9 cellular contexts compared by ENCODE assay signal in the genomic region with DNA sequence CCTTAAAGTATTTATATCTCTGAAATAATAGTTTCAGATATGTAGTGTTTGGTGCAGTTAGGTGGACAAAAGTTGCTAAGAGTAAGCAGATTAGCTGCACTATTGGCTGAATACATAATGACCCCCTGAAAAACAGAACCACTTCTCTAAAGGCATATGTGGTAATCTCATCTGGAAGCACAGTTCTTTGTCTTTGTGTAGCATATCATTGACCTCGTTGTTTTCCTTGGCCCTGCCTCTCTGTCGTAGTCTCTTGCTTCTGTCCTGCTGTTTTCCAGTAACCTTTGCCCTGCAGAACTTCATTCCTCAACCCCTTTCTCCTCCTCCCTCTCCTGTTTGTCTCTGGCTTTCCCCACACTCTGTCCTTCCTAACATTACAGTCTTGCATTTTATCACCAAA. TPM values are rescaled to one million over a fixed set of nuclear protein-coding genes. Genes with fewer than 3 reads are reported as not detected.
DNase-seq lines count a peak whose midpoint lies in the region; ATAC-seq, FAIRE-seq and TF ChIP-seq lines count a peak whose summit lies in the region.
"Had no signal": no experiment of that assay in that cellular context is flagged by ENCODE, and none has a peak within 500 bp of the region (broad histone marks: within the 10 kb centered on the region; RNA-seq: fewer than 3 reads in every experiment).

No MANE protein-coding gene starts in this region.

- no peaks in the 10 kb centered on the region for H3K9me3 ChIP-seq in Caco-2
- no peaks in the 10 kb centered on the region for H3K9me3 ChIP-seq in HAP-1

- DNase-seq in Caco-2 (peak; percentile 65 to 68), HAP-1 (ENCODE audit: low spot score in 2 of 2) (peak; percentile 47 to 78), NOMO-1 treated with dmso at 0.1 percent for 144 hours (lab: John Stamatoyannopoulos, UW; ENCODE audit: unreplicated experiment) (peak; percentile 22), islet precursor cell (peak; percentile 81), NCI-H748 (lab: John Stamatoyannopoulos, UW; ENCODE audit: unreplicated experiment) (no peak), HUDEP-2 (lab: John Stamatoyannopoulos, UW; ENCODE audit: unreplicated experiment in 76 of 76) (no peak), HTR-8/SVneo (ENCODE audit: insufficient read length, low spot score) (no peak)
- DNase-seq in activated CD4-positive, alpha-beta T cell treated with anti-CD3 and anti-CD28 coated beads for 36 hours, result no peak
- DNase-seq: activated CD4-positive, alpha-beta T cell treated with anti-CD3 and anti-CD28 coated beads, Interleukin-2, amount 10 ng/mL, durations not matched to agents 24 days and 14 days had no signal

- no peaks in the 10 kb centered on the region for H3K9me3 Mint-ChIP-seq in Caco-2 (ENCODE audit: unreplicated experiment)
- no peaks in the 10 kb centered on the region for H3K9me3 Mint-ChIP-seq in activated CD4-positive, alpha-beta T cell treated with anti-CD3 and anti-CD28 coated beads for 36 hours (ENCODE audit: low read depth)
- H3K9me3 Mint-ChIP-seq: activated CD4-positive, alpha-beta T cell treated with anti-CD3 and anti-CD28 coated beads, Interleukin-2, amount 10 ng/mL, durations not matched to agents 24 days and 14 days had no signal

- ATAC-seq in activated CD4-positive, alpha-beta T cell treated with anti-CD3 and anti-CD28 coated beads for 36 hours, result no peak

- CTCF ChIA-PET in Caco-2 (lab: Charles Lee), result no interaction called here
- CTCF ChIA-PET in activated CD4-positive, alpha-beta T cell treated with anti-CD3 and anti-CD28 coated beads for 36 hours (lab: Charles Lee), result no interaction called here

- BruUV-seq in Caco-2 (replicated peaks; lab: Mats Ljungman, UMichigan), result no TSS peak

- H3K27me3 Mint-ChIP-seq in Caco-2 (ENCODE audit: insufficient read depth, unreplicated experiment), result no peaks in the 10 kb centered on the region
- H3K27me3 Mint-ChIP-seq in activated CD4-positive, alpha-beta T cell treated with anti-CD3 and anti-CD28 coated beads for 36 hours, result no peaks in the 10 kb centered on the region

- intact Hi-C loops in Caco-2 (cut with micrococcal nuclease; ENCODE audit: unreplicated experiment), result loop anchor here (1.0 to 2.0 kb wide), 2 partner anchors 25 to 41 kb away; a partner anchor contains a TSS
- intact Hi-C loops in activated CD4-positive, alpha-beta T cell treated with anti-CD3 and anti-CD28 coated beads for 36 hours (cut with DNase I, micrococcal nuclease), result no loop called here

- peak overlapping the region; percentile 43 for H3K4me3 Mint-ChIP-seq in Caco-2 (ENCODE audit: unreplicated experiment)
- no peak overlapping the region for H3K4me3 Mint-ChIP-seq in activated CD4-positive, alpha-beta T cell treated with anti-CD3 and anti-CD28 coated beads for 36 hours
- H3K4me3 Mint-ChIP-seq: activated CD4-positive, alpha-beta T cell treated with anti-CD3 and anti-CD28 coated beads, Interleukin-2, amount 10 ng/mL, durations not matched to agents 24 days and 14 days had no signal

- no peak overlapping the region for H3K4me3 ChIP-seq in Caco-2 (ENCODE audit: low read depth, low read length)
- H3K4me3 ChIP-seq in HAP-1, result no peak overlapping the region

- no peak for FAIRE-seq in HTR-8/SVneo (lab: Jason Lieb, UNC)

- H3K36me3 ChIP-seq in Caco-2 (ENCODE audit: control insufficient read depth, insufficient read depth, low read length) (no peaks in the 10 kb centered on the region), HAP-1 (replicated peaks) (no peaks in the 10 kb centered on the region)

- H3K27ac Mint-ChIP-seq in Caco-2 (ENCODE audit: unreplicated experiment), result peak overlapping the region; percentile 83
- H3K27ac Mint-ChIP-seq in activated CD4-positive, alpha-beta T cell treated with anti-CD3 and anti-CD28 coated beads for 36 hours, result no peak overlapping the region
- H3K27ac Mint-ChIP-seq: activated CD4-positive, alpha-beta T cell treated with anti-CD3 and anti-CD28 coated beads, Interleukin-2, amount 10 ng/mL, durations not matched to agents 24 days and 14 days had no signal

- in situ Hi-C loops in HAP-1 (cut with MboI; ENCODE audit: low sequenced_read_pairs), result no loop called here

- peaks cover 31% of the 10 kb centered on the region for H3K4me1 ChIP-seq in Caco-2
- peaks cover 43% of the 10 kb centered on the region for H3K4me1 ChIP-seq in HAP-1

- peaks cover 6% of the 10 kb centered on the region for H3K36me3 Mint-ChIP-seq in Caco-2 (ENCODE audit: insufficient read depth, unreplicated experiment)
- no peaks in the 10 kb centered on the region for H3K36me3 Mint-ChIP-seq in activated CD4-positive, alpha-beta T cell treated with anti-CD3 and anti-CD28 coated beads for 36 hours (ENCODE audit: low read depth)

- POLR2A ChIA-PET in Caco-2 (lab: Charles Lee), result no interaction called here
- POLR2A ChIA-PET in activated CD4-positive, alpha-beta T cell treated with anti-CD3 and anti-CD28 coated beads for 36 hours (lab: Charles Lee), result no interaction called here

- H3K27me3 ChIP-seq in Caco-2 (replicated peaks; ENCODE audit: control insufficient read depth, insufficient read depth, low read length), result no peaks in the 10 kb centered on the region
- no peaks in the 10 kb centered on the region for H3K27me3 ChIP-seq in HAP-1 (ENCODE audit: low read depth)

- TF ChIP-seq CTCF in Caco-2 (IDR thresholded peaks at IDR 0.05; ENCODE audit: insufficient read depth in 1 of 2, low read depth in 1 of 2, low read length in 1 of 2, severe bottlenecking in 1 of 2, unreplicated experiment in 1 of 2), result no peak

- no peaks in the 10 kb centered on the region for H3K4me1 Mint-ChIP-seq in Caco-2 (ENCODE audit: low read depth, unreplicated experiment)
- peaks cover 19% of the 10 kb centered on the region for H3K4me1 Mint-ChIP-seq in activated CD4-positive, alpha-beta T cell treated with anti-CD3 and anti-CD28 coated beads for 36 hours

RNA-seq across cellular contexts. Expression of a gene that starts 41.4 kb away (rescaled TPM):
- 21.7 and 22.7 TPM in 2 replicates for total RNA-seq in Caco-2 (2022)
- 1 to 10 TPM; 1.5 to 2.7 TPM for total RNA-seq in activated CD4-positive, alpha-beta T cell treated with anti-CD3 and anti-CD28 coated beads for 36 hours

Comparison
In these comparisons a context has a peak if more than half of its experiments do, and no peak if none do; other contexts are left out.
1. DNase-seq: peak in Caco-2 (2 of 2), HAP-1 (2 of 2), NOMO-1 treated with dmso at 0.1 percent for 144 hours (single experiment) and islet precursor cell (single experiment); none in NCI-H748 (single experiment), HUDEP-2 (0 of 76), activated CD4-positive, alpha-beta T cell treated with anti-CD3 and anti-CD28 coated beads for 36 hours (single experiment) and HTR-8/SVneo (single experiment).